ENCODE assay signal across 9 cellular contexts in the genomic region with DNA sequence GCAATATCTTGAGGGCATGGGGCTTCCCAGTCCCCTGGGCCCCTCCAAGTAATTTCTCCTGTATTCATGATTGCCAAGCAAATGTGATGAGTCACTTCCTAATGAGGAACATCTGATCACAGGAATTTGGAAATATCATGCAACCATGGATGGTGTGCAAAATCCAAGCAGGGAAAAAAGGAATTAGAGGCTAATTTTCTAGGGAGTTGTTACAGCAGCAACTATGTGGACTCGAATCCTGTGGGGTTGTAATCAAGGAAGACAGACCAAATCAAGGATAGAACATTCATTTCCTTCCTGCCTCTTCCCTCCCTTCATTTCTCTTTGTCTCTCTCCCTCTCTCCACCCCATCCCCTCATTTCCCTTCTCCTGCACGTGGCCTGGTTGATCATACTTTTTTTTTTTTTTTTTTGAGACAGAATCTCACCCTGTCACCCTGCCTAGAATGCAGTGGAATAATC. TPM values are rescaled to one million over a fixed set of nuclear protein-coding genes. Genes with fewer than 3 reads are reported as not detected.
A peak's percentile ranks its signal among the peaks of the same experiment; 100 is the strongest.
DNase-seq lines count a peak whose midpoint lies in the region; ATAC-seq and TF ChIP-seq lines count a peak whose summit lies in the region.
"Had no signal": no experiment of that assay in that cellular context is flagged by ENCODE, and none has a peak within 500 bp of the region (broad histone marks: within the 10 kb centered on the region; RNA-seq: fewer than 3 reads in every experiment).

No MANE protein-coding gene starts in this region.

- no peaks in the 10 kb centered on the region for H3K9me3 Mint-ChIP-seq in Caco-2 (ENCODE audit: unreplicated experiment)

- H3K4me3 Mint-ChIP-seq in Caco-2 (ENCODE audit: unreplicated experiment), result no peak overlapping the region

- H2AFZ ChIP-seq in HCT116 (ENCODE audit: low read depth, low read length, poor library complexity, severe bottlenecking), result peak overlapping the region; percentile 100

- TF ChIP-seq CTCF in HCT116 (IDR thresholded peaks at IDR 0.05 in 2 of 3, conservative IDR thresholded peaks at IDR 0.05 in 1 of 3; ENCODE audit: borderline replicate concordance in 1 of 3, insufficient read depth in 1 of 3, low read depth in 2 of 3, low read length in 2 of 3) (no peak), astrocyte of the spinal cord (IDR thresholded peaks at IDR 0.05; ENCODE audit: low read depth, low read length) (no peak), omental fat pad (IDR thresholded peaks at IDR 0.05) (no peak), Caco-2 (IDR thresholded peaks at IDR 0.05; ENCODE audit: insufficient read depth in 1 of 2, low read depth in 1 of 2, low read length in 1 of 2, severe bottlenecking in 1 of 2, unreplicated experiment in 1 of 2) (no peak)

- no peak overlapping the region for H3K27ac Mint-ChIP-seq in Caco-2 (ENCODE audit: unreplicated experiment)

- H3K27ac ChIP-seq in HCT116 (ENCODE audit: low read depth, low read length), result peak overlapping the region; percentile 0; the same call in 1 of the 2 replicates
- H3K27ac ChIP-seq: Peyer's patch had no signal

- CTCF ChIA-PET in HCT116 (lab: Charles Lee) (no interaction called here), Caco-2 (lab: Charles Lee) (no interaction called here)

- H3K27me3 Mint-ChIP-seq in Caco-2 (ENCODE audit: insufficient read depth, unreplicated experiment), result no peaks in the 10 kb centered on the region

- H3K4me2 ChIP-seq in HCT116 (ENCODE audit: low read length), result peak overlapping the region; percentile 68

- no peaks in the 10 kb centered on the region for H3K9me2 ChIP-seq in HCT116 (ENCODE audit: insufficient read depth)

- ATAC-seq in HCT116 (peak; percentile 31; the same call in 1 of the 2 replicates), omental fat pad (ENCODE audit: low FRiP score) (peak; percentile 85), HG03460 (IDR thresholded peaks at IDR 0.05; ENCODE audit: unreplicated experiment) (no peak)

- DNase-seq in HCT116 (ENCODE audit: low read depth, low spot score), result no peak
- DNase-seq in astrocyte of the spinal cord (ENCODE audit: low read depth, low spot score), result peak; percentile 44
- DNase-seq in omental fat pad (ENCODE audit: low spot score), result no peak
- no peak for DNase-seq in Caco-2
- DNase-seq in SHP77 treated with DMSO at 0.1 percent for 48 hours (lab: John Stamatoyannopoulos, UW), result no peak
- DNase-seq: occipital lobe, Peyer's patch had no signal

- H3K4me1 ChIP-seq in HCT116 (ENCODE audit: control insufficient read depth in 1 of 2, insufficient read depth in 2 of 2, low read length in 2 of 2) (peaks cover 10 to 29% of the 10 kb centered on the region in 2 experiments), Caco-2 (peaks cover 13% of the 10 kb centered on the region)

- no peaks in the 10 kb centered on the region for H3K27me3 ChIP-seq in HCT116 (ENCODE audit: insufficient read depth, low read length)
- no peaks in the 10 kb centered on the region for H3K27me3 ChIP-seq in Caco-2 (replicated peaks; ENCODE audit: control insufficient read depth, insufficient read depth, low read length)
- H3K27me3 ChIP-seq: esophagus muscularis mucosa, Peyer's patch had no signal

- BruUV-seq in HCT116 (replicated peaks; lab: Mats Ljungman, UMichigan), result no TSS peak
- BruUV-seq in Caco-2 (replicated peaks; lab: Mats Ljungman, UMichigan), result no TSS peak

- no peak for TF ChIP-seq POLR2A in HCT116 (IDR thresholded peaks at IDR 0.05; ENCODE audit: borderline replicate concordance, extremely low read depth, insufficient read depth, insufficient read length)

- no peaks in the 10 kb centered on the region for H3K36me3 Mint-ChIP-seq in Caco-2 (ENCODE audit: insufficient read depth, unreplicated experiment)

- peak overlapping the region; percentile 38 for H3K9ac ChIP-seq in HCT116 (ENCODE audit: low read length)

- in situ Hi-C loops in astrocyte of the spinal cord (cut with HindIII; ENCODE audit: low sequenced_read_pairs), result no loop called here

- H3K4me3 ChIP-seq in HCT116 (replicated peaks in 1 of 2; ENCODE audit: low read depth in 1 of 2, low read length in 2 of 2) (peak overlapping the region in 1 of 2 experiments; percentile 20; a peak in 1 of 4 replicates), astrocyte of the spinal cord (ENCODE audit: low read depth, low read length) (no peak overlapping the region), Caco-2 (ENCODE audit: low read depth, low read length) (no peak overlapping the region)
- H3K4me3 ChIP-seq: esophagus muscularis mucosa, Peyer's patch had no signal

- no peaks in the 10 kb centered on the region for H3K9me3 ChIP-seq in HCT116 (ENCODE audit: control insufficient read depth in 1 of 2, insufficient read depth in 1 of 2, low read depth in 1 of 2, low read length in 2 of 2)
- no peaks in the 10 kb centered on the region for H3K9me3 ChIP-seq in Caco-2
- H3K9me3 ChIP-seq: esophagus muscularis mucosa, Peyer's patch had no signal

- RAD21 ChIA-PET in HCT116 (lab: Charles Lee; ENCODE audit: low non-redundant PET in 1 of 2, low total read pairs in 2 of 2, uncharacterized antibody in 2 of 2, unreplicated experiment in 2 of 2), result no interaction called here

- H4K20me1 ChIP-seq in HCT116 (ENCODE audit: insufficient read depth), result no peaks in the 10 kb centered on the region

- H3K4me1 Mint-ChIP-seq in Caco-2 (ENCODE audit: low read depth, unreplicated experiment), result peaks cover 8% of the 10 kb centered on the region

- H3K79me2 ChIP-seq in HCT116 (ENCODE audit: insufficient read depth, low read length), result no peaks in the 10 kb centered on the region

- POLR2A ChIA-PET in HCT116 (lab: Charles Lee) (no interaction called here), Caco-2 (lab: Charles Lee) (no interaction called here)

- TF ChIP-seq RAD21 in HCT116 (IDR thresholded peaks at IDR 0.05; ENCODE audit: low read depth), result no peak

- intact Hi-C loops in HCT116 (cut with micrococcal nuclease) (no loop called here), Caco-2 (cut with micrococcal nuclease; ENCODE audit: unreplicated experiment) (no loop called here)

- H3K36me3 ChIP-seq in HCT116 (ENCODE audit: control insufficient read depth in 1 of 2, insufficient read depth in 2 of 2, low read length in 2 of 2) (no peaks in the 10 kb centered on the region), Caco-2 (ENCODE audit: control insufficient read depth, insufficient read depth, low read length) (no peaks in the 10 kb centered on the region)
- H3K36me3 ChIP-seq: esophagus muscularis mucosa, Peyer's patch had no signal

TF ChIP-seq in HCT116, 20 proteins besides CTCF, POLR2A, EP300 and RAD21:
- peak; percentile 50; the same call in 1 of the 2 replicates for TF ChIP-seq JUND (IDR thresholded peaks at IDR 0.05)
- 0 out of 2 replicates have a peak, but pooled peaks have one; percentile 50 for TF ChIP-seq CEBPB (IDR thresholded peaks at IDR 0.05; ENCODE audit: low read depth)
- TF ChIP-seq POLR2AphosphoS5 (IDR thresholded peaks at IDR 0.05; ENCODE audit: low read depth, low read length), result no peak
- peak; percentile 63 for TF ChIP-seq FOSL1 (IDR thresholded peaks at IDR 0.05; ENCODE audit: low read depth)
- TF ChIP-seq SP1 (IDR thresholded peaks at IDR 0.05; ENCODE audit: low read depth), result peak; percentile 29; the same call in 1 of the 2 replicates

RNA-seq across cellular contexts. Expression of gene AGFG2, which starts 23.9 kb away (rescaled TPM):
- total RNA-seq in HCT116 (2021; ENCODE audit: unreplicated experiment) (14.0 TPM), omental fat pad (10 to 100 TPM; 10.6 to 45.0 (median 21.3) TPM), Caco-2 (2022) (58.5 and 60.7 TPM in 2 replicates)
- polyA plus RNA-seq in HCT116 (2012), result 7.8 and 9.2 TPM in 2 replicates

RNA-seq across cellular contexts. Expression of gene NYAP1, which starts 31.4 kb away (rescaled TPM):
- total RNA-seq in HCT116 (2021; ENCODE audit: unreplicated experiment), result 6.7 TPM
- 4.7 and 5.0 TPM in 2 replicates for polyA plus RNA-seq in HCT116 (2012)
- total RNA-seq in omental fat pad, result 1 to 10 TPM in 3 of 4 donors, under 1 TPM in 1; 0.63 to 3.6 (median 2.1) TPM
- total RNA-seq in Caco-2 (2022), result 1.3 and 1.7 TPM in 2 replicates

RNA-seq across cellular contexts. Expression of gene TSC22D4, which starts 36.1 kb away (rescaled TPM):
- total RNA-seq in HCT116 (2021; ENCODE audit: unreplicated experiment) (36.9 TPM), omental fat pad (10 to 100 TPM; 15.6 to 36.4 (median 21.4) TPM), Caco-2 (2022) (27.2 and 32.0 TPM in 2 replicates)
- polyA plus RNA-seq in HCT116 (2012), result 24.9 and 27.4 TPM in 2 replicates

RNA-seq across cellular contexts. Expression of gene SPACDR, which starts 51.0 kb away (rescaled TPM):
- total RNA-seq in HCT116 (2021; ENCODE audit: unreplicated experiment) (1.7 TPM), omental fat pad (1 to 10 TPM in 1 of 4 donors, under 1 TPM in 1, not detected in 2; 0.84 to 1.3 TPM), Caco-2 (2022) (0.41 and 0.84 TPM in 2 replicates)
- 1.1 TPM in 2 replicates for polyA plus RNA-seq in HCT116 (2012)
- total RNA-seq: occipital lobe, Peyer's patch had no signal

RNA-seq across cellular contexts. Expression of gene SAP25, which starts 58.6 kb away (rescaled TPM):
- 4.4 TPM for total RNA-seq in HCT116 (2021; ENCODE audit: unreplicated experiment)
- polyA plus RNA-seq in HCT116 (2012), result 2.9 and 3.0 TPM in 2 replicates
- total RNA-seq in omental fat pad, result 1 to 10 TPM in 3 of 4 donors, not detected in 1; 1.1 to 4.7 (median 1.7) TPM
- total RNA-seq in Caco-2 (2022), result 1.9 and 2.0 TPM in 2 replicates
- total RNA-seq: occipital lobe had no signal
